11 cellular contexts compared by ENCODE assay signal in genomic region chr7:149622444-149623210, GRCh38.
A peak's percentile ranks its signal among the peaks of the same experiment; 100 is the strongest.
DNase-seq lines count a peak whose midpoint lies in the region; ATAC-seq, FAIRE-seq and TF ChIP-seq lines count a peak whose summit lies in the region.
"Had no signal": no experiment of that assay in that cellular context is flagged by ENCODE, and none has a peak within 500 bp of the region (broad histone marks: within the 10 kb centered on the region; RNA-seq: fewer than 3 reads in every experiment).

No MANE protein-coding gene starts in this region.

- ATAC-seq in A549, result no peak
- no peak for ATAC-seq in GM23338
- no peak for ATAC-seq in activated naive CD8-positive, alpha-beta T cell treated with anti-CD3 and anti-CD28 coated beads, Interleukin-2, amount 10 ng/mL, durations not matched to agents 7 days and 5 days (ENCODE audit: low read depth)
- ATAC-seq in GM18909 (IDR thresholded peaks at IDR 0.05; ENCODE audit: poor library complexity, unreplicated experiment), result no peak
- ATAC-seq in HG03571 (IDR thresholded peaks at IDR 0.05; ENCODE audit: unreplicated experiment), result no peak

- peaks cover 17% of the 10 kb centered on the region for H3K36me3 ChIP-seq in GM23338 (ENCODE audit: insufficient read depth)
- H3K36me3 ChIP-seq in mucosa of rectum (ENCODE audit: control insufficient read depth in 2 of 2, insufficient read depth in 2 of 2, low read length in 2 of 2), result peaks cover 27 to 29% of the 10 kb centered on the region in 2 donors
- peaks cover 0 to 37% of the 10 kb centered on the region in 2 donors for H3K36me3 ChIP-seq in adrenal gland (replicated peaks in 1 of 2)

- H3K27me3 Mint-ChIP-seq in GM23338 (ENCODE audit: insufficient read depth, low read depth, poor library complexity), result peaks cover 18% of the 10 kb centered on the region
- peaks cover 5% of the 10 kb centered on the region for H3K27me3 Mint-ChIP-seq in activated naive CD8-positive, alpha-beta T cell treated with anti-CD3 and anti-CD28 coated beads, Interleukin-2, amount 10 ng/mL, durations not matched to agents 7 days and 5 days

- H3K27ac ChIP-seq in A549 (peak overlapping the region in 1 of 2 experiments; percentile 97; a peak in 1 of 6 replicates), GM23338 (ENCODE audit: low read depth) (no peak overlapping the region), mucosa of rectum (ENCODE audit: low read depth in 2 of 2, low read length in 2 of 2) (no peak overlapping the region), adrenal gland (no peak overlapping the region)
- H3K27ac ChIP-seq: prostate gland, thyroid gland had no signal

- H4K20me1 ChIP-seq in GM23338 (replicated peaks; ENCODE audit: insufficient read depth), result peaks cover 12% of the 10 kb centered on the region; the same call in 1 of the 2 replicates

- CTCF ChIA-PET in A549 (lab: Yijun Ruan, JAX), result interaction anchor here (1.6 kb wide), 2 partner anchors 8 to 40 kb away, joined by 3 to 4 read pairs; no protein-coding TSS in a partner anchor

- no peak overlapping the region for H3K27ac Mint-ChIP-seq in GM23338
- H3K27ac Mint-ChIP-seq in activated naive CD8-positive, alpha-beta T cell treated with anti-CD3 and anti-CD28 coated beads, Interleukin-2, amount 10 ng/mL, durations not matched to agents 7 days and 5 days, result no peak overlapping the region

- H3K9me3 ChIP-seq in A549 (no peaks in the 10 kb centered on the region), mucosa of rectum (ENCODE audit: control insufficient read depth in 2 of 2, low read length in 2 of 2) (no peaks in the 10 kb centered on the region), adrenal gland (replicated peaks in 1 of 3) (no peaks in the 10 kb centered on the region)
- H3K9me3 ChIP-seq: prostate gland, thyroid gland had no signal

- H3K4me3 Mint-ChIP-seq in GM23338, result peak overlapping the region; percentile 94; the same call in 2 of the 3 replicates
- H3K4me3 Mint-ChIP-seq in activated naive CD8-positive, alpha-beta T cell treated with anti-CD3 and anti-CD28 coated beads, Interleukin-2, amount 10 ng/mL, durations not matched to agents 7 days and 5 days, result peak overlapping the region; percentile 93

- TF ChIP-seq RAD21 in A549 (conservative IDR thresholded peaks at IDR 0.05 in 1 of 2, IDR thresholded peaks at IDR 0.05 in 1 of 2), result no peak

- H3K4me2 ChIP-seq in A549 (peak overlapping the region; percentile 88), GM23338 (peak overlapping the region; percentile 96)

- FAIRE-seq in A549 (lab: Jason Lieb, UNC), result no peak

- TF ChIP-seq CTCF in A549 (IDR thresholded peaks at IDR 0.05), result no peak
- no peak for TF ChIP-seq CTCF in GM23338 (conservative IDR thresholded peaks at IDR 0.05; ENCODE audit: low read depth in 2 of 2)
- TF ChIP-seq CTCF in adrenal gland (IDR thresholded peaks at IDR 0.05), result no peak

- DNase-seq in A549 (ENCODE audit: low read depth in 1 of 2, low spot score in 1 of 2) (no peak), GM23338 (ENCODE audit: low spot score) (no peak), HuH-7 (ENCODE audit: low spot score) (no peak), adrenal gland (no peak)
- no peak for DNase-seq in activated naive CD8-positive, alpha-beta T cell treated with anti-CD3 and anti-CD28 coated beads, Interleukin-2, amount 10 ng/mL, durations not matched to agents 7 days and 5 days
- DNase-seq: GOT3 had no signal

- TF ChIP-seq EP300 in A549 (IDR thresholded peaks at IDR 0.05), result no peak

- H3K79me2 ChIP-seq in GM23338 (replicated peaks; ENCODE audit: insufficient read depth), result peaks cover 24% of the 10 kb centered on the region

- H3K4me1 ChIP-seq in A549 (peaks cover 12% of the 10 kb centered on the region), GM23338 (ENCODE audit: insufficient read depth) (peaks cover 4% of the 10 kb centered on the region; the same call in 1 of the 2 replicates), mucosa of rectum (ENCODE audit: control insufficient read depth in 2 of 2, insufficient read depth in 2 of 2, low read length in 2 of 2) (peaks cover 8 to 12% of the 10 kb centered on the region in 2 donors), adrenal gland (replicated peaks in 1 of 2) (peaks cover 10 to 21% of the 10 kb centered on the region in 2 donors)

- POLR2A ChIA-PET in A549 (lab: Yijun Ruan, JAX), result interaction anchor here (0.6 to 1.1 kb wide), 3 partner anchors 17 to 127 kb away, joined by 3 to 4 read pairs (median 4); no protein-coding TSS in a partner anchor
- POLR2A ChIA-PET in activated naive CD8-positive, alpha-beta T cell treated with anti-CD3 and anti-CD28 coated beads, Interleukin-2, amount 10 ng/mL, durations not matched to agents 7 days and 5 days (lab: Charles Lee), result interaction anchor here (1.5 kb wide), 1 partner anchor 22 kb away, joined by 8 read pairs; no protein-coding TSS in a partner anchor

- no peaks in the 10 kb centered on the region for H3F3A ChIP-seq in GM23338 (replicated peaks; ENCODE audit: low read depth)

- H2AFZ ChIP-seq in GM23338, result no peak overlapping the region

- peaks cover 39% of the 10 kb centered on the region for H3K36me3 Mint-ChIP-seq in GM23338 (ENCODE audit: low read depth)
- peaks cover 16% of the 10 kb centered on the region for H3K36me3 Mint-ChIP-seq in activated naive CD8-positive, alpha-beta T cell treated with anti-CD3 and anti-CD28 coated beads, Interleukin-2, amount 10 ng/mL, durations not matched to agents 7 days and 5 days

- H3K9me2 ChIP-seq in GM23338 (ENCODE audit: insufficient read depth), result no peaks in the 10 kb centered on the region

- TF ChIP-seq POLR2A in A549 (IDR thresholded peaks at IDR 0.05; ENCODE audit: low read length), result no peak
- no peak for TF ChIP-seq POLR2A in adrenal gland (IDR thresholded peaks at IDR 0.05)

- H3K9ac ChIP-seq in mucosa of rectum (ENCODE audit: low read depth in 1 of 2, low read length in 2 of 2), result peak overlapping the region in 1 of 2 donors; percentile 14

- no peaks in the 10 kb centered on the region; the same call in 2 of the 3 replicates for H3K9me3 Mint-ChIP-seq in GM23338
- H3K9me3 Mint-ChIP-seq in activated naive CD8-positive, alpha-beta T cell treated with anti-CD3 and anti-CD28 coated beads, Interleukin-2, amount 10 ng/mL, durations not matched to agents 7 days and 5 days, result no peaks in the 10 kb centered on the region

- peaks cover 12% of the 10 kb centered on the region for H3K4me1 Mint-ChIP-seq in GM23338
- peaks cover 38% of the 10 kb centered on the region for H3K4me1 Mint-ChIP-seq in activated naive CD8-positive, alpha-beta T cell treated with anti-CD3 and anti-CD28 coated beads, Interleukin-2, amount 10 ng/mL, durations not matched to agents 7 days and 5 days

- H3K27me3 ChIP-seq in GM23338 (ENCODE audit: insufficient read depth) (no peaks in the 10 kb centered on the region), mucosa of rectum (ENCODE audit: control insufficient read depth in 2 of 2, insufficient read depth in 2 of 2, low read length in 2 of 2) (no peaks in the 10 kb centered on the region), adrenal gland (no peaks in the 10 kb centered on the region)
- H3K27me3 ChIP-seq: thyroid gland had no signal

- intact Hi-C loops in adrenal gland (cut with DNase I), result loop anchor here in 1 of 2 donors (10.0 kb wide), 1 partner anchor 128 kb away; the partner anchor contains the start of gene ZNF746

- peak overlapping the region; percentile 98 for H3K4me3 ChIP-seq in A549
- H3K4me3 ChIP-seq in GM23338, result peak overlapping the region; percentile 74; the same call in 1 of the 2 replicates
- peak overlapping the region; percentile 51 to 90 for H3K4me3 ChIP-seq in mucosa of rectum (ENCODE audit: low read length in 2 of 2)
- H3K4me3 ChIP-seq in adrenal gland, result peak overlapping the region in 1 of 4 donors; percentile 99

- 82% methylated on average over 10 of the region's 10 CpGs for WGBS in A549 (ENCODE audit: missing lambda C conversion rate)
- WGBS in adrenal gland, 4 donors, result 68 to 71% (median 70%) methylated on average over 10 of the region's 10 CpGs

TF ChIP-seq in A549, 52 proteins besides CTCF, POLR2A, EP300 and RAD21 (continues in another document):
- TF ChIP-seq JUN (IDR thresholded peaks at IDR 0.05) (no peak), CHD4 (IDR thresholded peaks at IDR 0.05; ENCODE audit: borderline replicate concordance) (no peak), MAFK (IDR thresholded peaks at IDR 0.05; ENCODE audit: partially characterized antibody) (no peak), NR3C1 (IDR thresholded peaks at IDR 0.05) (no peak), ZSCAN20 (CRISPR knock-in tag; IDR thresholded peaks at IDR 0.05) (no peak), FOSB (CRISPR knock-in tag; IDR thresholded peaks at IDR 0.05) (no peak), BCL3 (IDR thresholded peaks at IDR 0.05) (no peak), FOSL2 (IDR thresholded peaks at IDR 0.05) (no peak), FOSL2 (CRISPR knock-in tag; IDR thresholded peaks at IDR 0.05) (no peak), ZNF302 (CRISPR knock-in tag; IDR thresholded peaks at IDR 0.05) (no peak)

TF ChIP-seq in GM23338, 12 proteins besides CTCF, POLR2A, EP300 and RAD21 (continues in another document):
- TF ChIP-seq REST (IDR thresholded peaks at IDR 0.05; ENCODE audit: unreplicated experiment), result no peak
- TF ChIP-seq JUNB (IDR thresholded peaks at IDR 0.05; ENCODE audit: unreplicated experiment), result no peak
- no peak for TF ChIP-seq EZH2phosphoT487 (IDR thresholded peaks at IDR 0.05; ENCODE audit: unreplicated experiment)
- TF ChIP-seq STAT1 (IDR thresholded peaks at IDR 0.05; ENCODE audit: unreplicated experiment), result no peak
- TF ChIP-seq POLR2AphosphoS5 (IDR thresholded peaks at IDR 0.05; ENCODE audit: low read depth), result no peak
- no peak for TF ChIP-seq ZNF331 (CRISPR knock-in tag; IDR thresholded peaks at IDR 0.05; ENCODE audit: low read depth)
